9 cellular contexts compared by ENCODE assay signal in the genomic region with DNA sequence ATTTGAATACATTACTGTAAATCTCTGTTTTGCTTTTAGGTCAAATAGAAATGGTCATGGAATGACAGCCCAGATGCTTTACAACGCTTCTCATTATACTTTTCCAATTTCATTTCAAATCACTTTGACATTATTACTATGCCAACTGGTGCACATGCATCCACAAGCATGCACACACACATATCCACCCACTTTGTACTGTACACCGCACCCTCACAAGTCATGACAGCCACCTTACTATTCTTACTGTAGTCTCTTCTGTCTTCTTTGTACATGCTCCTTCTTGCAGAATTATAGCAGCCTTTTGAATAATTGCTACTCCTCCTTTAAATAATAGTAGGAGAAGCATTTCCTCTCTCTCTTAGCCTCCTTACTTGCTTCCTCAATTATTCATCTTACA.
"Had no signal": no experiment of that assay in that cellular context is flagged by ENCODE, and none has a peak within 500 bp of the region (broad histone marks: within the 10 kb centered on the region; RNA-seq: fewer than 3 reads in every experiment).

No MANE protein-coding gene starts in this region.

- FAIRE-seq: H1, H54, HepG2 had no signal

- H3K27me3 Mint-ChIP-seq: IgD-negative memory B cell had no signal

- H3K4me3 Mint-ChIP-seq: GM23338, H9, IgD-negative memory B cell had no signal

- H2AFZ ChIP-seq: GM23338 had no signal

- H3K4me2 ChIP-seq: GM23338 had no signal

- H3K36me3 Mint-ChIP-seq: IgD-negative memory B cell had no signal

- DNase-seq: H9, HCEC 1CT, KBM-7 had no signal

- H3K27ac ChIP-seq: HL-60 had no signal

- H3K4me1 Mint-ChIP-seq: GM23338, H9, IgD-negative memory B cell had no signal

- H3K27ac Mint-ChIP-seq: GM23338, H9, IgD-negative memory B cell had no signal

- H3K9me3 Mint-ChIP-seq: GM23338, H9 had no signal

- H3K4me3 ChIP-seq: GM23338 had no signal

- ATAC-seq: GM23338, HepG2 had no signal
